Comparison of ENCODE assay signal across 1 cellular context in the genomic region with DNA sequence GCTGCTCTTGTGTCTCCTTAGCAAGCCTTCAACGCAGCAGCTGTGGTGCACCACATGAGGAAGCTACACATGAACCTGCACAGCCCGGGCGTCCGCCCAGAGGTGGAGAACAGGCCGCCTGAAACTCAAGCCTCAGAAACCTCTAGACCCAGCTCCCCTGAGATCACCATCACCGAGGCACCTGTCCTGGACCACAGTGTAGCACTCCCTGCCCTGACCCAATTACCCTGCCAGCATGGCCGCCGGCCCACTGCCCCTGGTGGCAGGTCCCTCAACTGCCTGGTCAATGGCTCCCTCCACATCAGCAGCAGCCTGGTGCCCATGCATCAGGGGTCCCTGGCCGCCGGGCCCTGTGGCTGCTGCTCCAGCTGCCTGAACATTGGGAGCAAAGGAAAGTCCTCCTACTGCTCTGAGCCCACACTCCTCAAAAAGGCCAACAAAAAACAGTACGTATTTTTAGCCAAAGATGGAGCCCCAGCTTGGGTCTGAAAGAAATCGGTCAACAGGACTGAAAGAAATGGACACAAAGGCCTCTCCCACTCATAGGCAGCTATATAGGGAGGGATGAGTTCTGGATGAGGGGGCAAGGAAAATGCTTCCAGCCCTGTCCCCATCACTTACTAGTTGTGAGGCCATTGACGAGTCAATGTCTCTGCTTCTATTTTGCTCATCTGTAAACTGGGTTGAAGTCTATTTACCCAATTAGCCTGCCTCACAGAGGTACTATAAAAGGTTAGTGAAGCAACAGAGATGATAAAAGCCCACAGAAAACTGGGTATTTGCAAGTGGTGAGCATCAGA.
TF ChIP-seq lines count a peak whose summit lies in the region.

No MANE protein-coding gene starts in this region.

TF ChIP-seq in GM12878, 131 proteins besides CTCF, POLR2A, EP300 and RAD21:
- TF ChIP-seq CBFB (IDR thresholded peaks at IDR 0.05; ENCODE audit: low read depth), result no peak
- no peak for TF ChIP-seq E2F4 (IDR thresholded peaks at IDR 0.05; ENCODE audit: low read depth, low read length)
- TF ChIP-seq IRF4 (IDR thresholded peaks at IDR 0.05; ENCODE audit: low read depth, low read length), result no peak
- TF ChIP-seq TBL1XR1 (IDR thresholded peaks at IDR 0.05; ENCODE audit: low read depth, low read length), result no peak
- TF ChIP-seq GABPA (IDR thresholded peaks at IDR 0.05; ENCODE audit: low read depth), result no peak
- peak; percentile 18 for TF ChIP-seq MEF2B (IDR thresholded peaks at IDR 0.05; ENCODE audit: partially characterized antibody, poor library complexity, severe bottlenecking)
- no peak for TF ChIP-seq ASH2L (IDR thresholded peaks at IDR 0.05; ENCODE audit: borderline replicate concordance, low read depth)
- no peak for TF ChIP-seq DPF2 (IDR thresholded peaks at IDR 0.05)
- TF ChIP-seq IKZF1 (conservative IDR thresholded peaks at IDR 0.05), result 0 out of 2 replicates have a peak, but pooled peaks have one; percentile 14
- TF ChIP-seq ZBTB33 (IDR thresholded peaks at IDR 0.05), result no peak
- TF ChIP-seq MLLT1 (IDR thresholded peaks at IDR 0.05), result no peak
- TF ChIP-seq NR2F1 (conservative IDR thresholded peaks at IDR 0.05), result 0 out of 2 replicates have a peak, but pooled peaks have one; percentile 38
- TF ChIP-seq PML (IDR thresholded peaks at IDR 0.05; ENCODE audit: low read length), result no peak
- TF ChIP-seq BHLHE40 (IDR thresholded peaks at IDR 0.05; ENCODE audit: borderline replicate concordance in 1 of 2, low read depth in 2 of 2, low read length in 1 of 2), result 0 out of 4 replicates have a peak, but pooled peaks of 1 of the 2 experiments have one; percentile 21
- peak; percentile 73 for TF ChIP-seq YY1 (IDR thresholded peaks at IDR 0.05; ENCODE audit: low read depth, low read length)
- TF ChIP-seq NR2C2 (IDR thresholded peaks at IDR 0.05; ENCODE audit: borderline replicate concordance, control insufficient read depth, insufficient read length, low read depth), result no peak
- TF ChIP-seq ZSCAN29 (IDR thresholded peaks at IDR 0.05), result no peak
- TF ChIP-seq, protein P1, sequence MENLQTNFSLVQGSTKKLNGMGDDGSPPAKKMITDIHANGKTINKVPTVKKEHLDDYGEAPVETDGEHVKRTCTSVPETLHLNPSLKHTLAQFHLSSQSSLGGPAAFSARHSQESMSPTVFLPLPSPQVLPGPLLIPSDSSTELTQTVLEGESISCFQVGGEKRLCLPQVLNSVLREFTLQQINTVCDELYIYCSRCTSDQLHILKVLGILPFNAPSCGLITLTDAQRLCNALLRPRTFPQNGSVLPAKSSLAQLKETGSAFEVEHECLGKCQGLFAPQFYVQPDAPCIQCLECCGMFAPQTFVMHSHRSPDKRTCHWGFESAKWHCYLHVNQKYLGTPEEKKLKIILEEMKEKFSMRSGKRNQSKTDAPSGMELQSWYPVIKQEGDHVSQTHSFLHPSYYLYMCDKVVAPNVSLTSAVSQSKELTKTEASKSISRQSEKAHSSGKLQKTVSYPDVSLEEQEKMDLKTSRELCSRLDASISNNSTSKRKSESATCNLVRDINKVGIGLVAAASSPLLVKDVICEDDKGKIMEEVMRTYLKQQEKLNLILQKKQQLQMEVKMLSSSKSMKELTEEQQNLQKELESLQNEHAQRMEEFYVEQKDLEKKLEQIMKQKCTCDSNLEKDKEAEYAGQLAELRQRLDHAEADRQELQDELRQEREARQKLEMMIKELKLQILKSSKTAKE (IDR thresholded peaks at IDR 0.05; ENCODE audit: low read depth, poor library complexity, severe bottlenecking), result no peak
